In genomic region chrX:2958199-2958598, GRCh38 we compare ENCODE assay signal across 25 cellular contexts. TPM values are rescaled to one million over a fixed set of nuclear protein-coding genes. Genes with fewer than 3 reads are reported as not detected.
"Had no signal": no experiment of that assay in that cellular context is flagged by ENCODE, and none has a peak within 500 bp of the region (broad histone marks: within the 10 kb centered on the region; RNA-seq: fewer than 3 reads in every experiment).

No MANE protein-coding gene starts in this region.

- H3K9me3 Mint-ChIP-seq: T-cell; T-helper 1 cell treated with Interleukin-12 subunit alpha and Interleukin-12 subunit beta and Interleukin-4 antibody, amounts not matched to agents 30 μg/mL and 1 μg/mL, for 36 hours had no signal

- DNase-seq: IMR-90; Karpas-422; KG1; MG63; NCI-H1092; NCI-H1436; NCI-H1694; NCI-H1930; NCI-H2081; NCI-H2107; NCI-H2227 treated with DMSO at 0.1 percent for 48 hours; NCI-H524; NCI-H526 treated with DMSO at 0.1 percent for 48 hours; NCI-H748 treated with DMSO at 0.1 percent for 48 hours; NK-92 treated with Interleukin-12 subunit alpha and Interleukin-12 subunit beta, amount 100 ng/mL, for 24 hours; RPMI8226; SHP77; SK-N-SH; SW 1271; T-cell had no signal

- H3K4me3 Mint-ChIP-seq: T-cell; T-helper 1 cell treated with Interleukin-12 subunit alpha and Interleukin-12 subunit beta and Interleukin-4 antibody, amounts not matched to agents 30 μg/mL and 1 μg/mL, for 36 hours had no signal

- H3K36me3 Mint-ChIP-seq: T-cell had no signal

- H3K27ac Mint-ChIP-seq: T-cell; T-helper 1 cell treated with Interleukin-12 subunit alpha and Interleukin-12 subunit beta and Interleukin-4 antibody, amounts not matched to agents 30 μg/mL and 1 μg/mL, for 36 hours had no signal

RNA-seq across cellular contexts. Expression of gene ARSH, which starts 48.1 kb away (rescaled TPM):
- total RNA-seq: HepG2, HT1080, IMR-90, NCI-H460, SK-MEL-5, T-cell had no signal
